In genomic region chr3:46354478-46354877, GRCh38 we compare ENCODE assay signal across 19 cellular contexts. TPM values are rescaled to one million over a fixed set of nuclear protein-coding genes. Genes with fewer than 3 reads are reported as not detected.
A peak's percentile ranks its signal among the peaks of the same experiment; 100 is the strongest.
DNase-seq lines count a peak whose midpoint lies in the region; ATAC-seq lines count a peak whose summit lies in the region.
"Had no signal": no experiment of that assay in that cellular context is flagged by ENCODE, and none has a peak within 500 bp of the region (broad histone marks: within the 10 kb centered on the region; RNA-seq: fewer than 3 reads in every experiment).

No MANE protein-coding gene starts in this region.

- H3K9me3 Mint-ChIP-seq in T-helper 1 cell treated with Interleukin-12 subunit alpha and Interleukin-12 subunit beta and Interleukin-4 antibody, amounts not matched to agents 30 μg/mL and 1 μg/mL, for 36 hours: no peaks in the 10 kb centered on the region
- H3K9me3 Mint-ChIP-seq in IgD-negative memory B cell: no peaks in the 10 kb centered on the region
- no peaks in the 10 kb centered on the region for H3K9me3 Mint-ChIP-seq in activated naive CD8-positive, alpha-beta T cell treated with anti-CD3 and anti-CD28 coated beads for 36 hours
- no peaks in the 10 kb centered on the region for H3K9me3 Mint-ChIP-seq in natural killer cell treated with Interleukin-12 subunit alpha and Interleukin-12 subunit beta and Interleukin-15 and Interleukin-18, amount 100 ng/mL, for 72 hours
- H3K9me3 Mint-ChIP-seq: neural progenitor cell had no signal

- peak overlapping the region; percentile 89 for H3K4me3 Mint-ChIP-seq in T-helper 1 cell treated with Interleukin-12 subunit alpha and Interleukin-12 subunit beta and Interleukin-4 antibody, amounts not matched to agents 30 μg/mL and 1 μg/mL, for 36 hours
- H3K4me3 Mint-ChIP-seq in IgD-negative memory B cell: peak overlapping the region; percentile 64 to 89 (median 80)
- H3K4me3 Mint-ChIP-seq in activated naive CD8-positive, alpha-beta T cell treated with anti-CD3 and anti-CD28 coated beads for 36 hours: no peak overlapping the region
- H3K4me3 Mint-ChIP-seq in natural killer cell treated with Interleukin-12 subunit alpha and Interleukin-12 subunit beta and Interleukin-15 and Interleukin-18, amount 100 ng/mL, for 72 hours: peak overlapping the region; percentile 47
- H3K4me3 Mint-ChIP-seq: neural progenitor cell had no signal

- no peak for DNase-seq in T-helper 1 cell
- DNase-seq in activated naive CD8-positive, alpha-beta T cell treated with anti-CD3 and anti-CD28 coated beads for 36 hours: no peak
- DNase-seq in natural killer cell treated with Interleukin-12 subunit alpha and Interleukin-12 subunit beta and Interleukin-15 and Interleukin-18, amount 100 ng/mL, for 72 hours (ENCODE audit: low spot score): no peak
- DNase-seq: 8988T; activated naive CD4-positive, alpha-beta T cell treated with anti-CD3 and anti-CD28 coated beads, Interleukin-2, amount 50 U/mL, for 16 hours; brain microvascular endothelial cell; MG63; NCI-H1930; psoas muscle; small intestine; WERI-Rb-1 had no signal

- H3K27me3 Mint-ChIP-seq in T-helper 1 cell treated with Interleukin-12 subunit alpha and Interleukin-12 subunit beta and Interleukin-4 antibody, amounts not matched to agents 30 μg/mL and 1 μg/mL, for 36 hours (ENCODE audit: low read depth): peaks cover 33% of the 10 kb centered on the region
- H3K27me3 Mint-ChIP-seq in IgD-negative memory B cell: no peaks in the 10 kb centered on the region
- peaks cover 29% of the 10 kb centered on the region for H3K27me3 Mint-ChIP-seq in activated naive CD8-positive, alpha-beta T cell treated with anti-CD3 and anti-CD28 coated beads for 36 hours
- no peaks in the 10 kb centered on the region for H3K27me3 Mint-ChIP-seq in natural killer cell treated with Interleukin-12 subunit alpha and Interleukin-12 subunit beta and Interleukin-15 and Interleukin-18, amount 100 ng/mL, for 72 hours

- H3K4me1 Mint-ChIP-seq in T-helper 1 cell treated with Interleukin-12 subunit alpha and Interleukin-12 subunit beta and Interleukin-4 antibody, amounts not matched to agents 30 μg/mL and 1 μg/mL, for 36 hours (ENCODE audit: low read depth): peaks cover 78% of the 10 kb centered on the region
- H3K4me1 Mint-ChIP-seq in IgD-negative memory B cell: peaks cover 53 to 57% (median 54%) of the 10 kb centered on the region in 3 donors
- H3K4me1 Mint-ChIP-seq in activated naive CD8-positive, alpha-beta T cell treated with anti-CD3 and anti-CD28 coated beads for 36 hours: peaks cover 39% of the 10 kb centered on the region
- H3K4me1 Mint-ChIP-seq in natural killer cell treated with Interleukin-12 subunit alpha and Interleukin-12 subunit beta and Interleukin-15 and Interleukin-18, amount 100 ng/mL, for 72 hours (ENCODE audit: low read depth in 2 of 2): peaks cover 66 to 82% of the 10 kb centered on the region in 2 donors

- H3K36me3 Mint-ChIP-seq in T-helper 1 cell treated with Interleukin-12 subunit alpha and Interleukin-12 subunit beta and Interleukin-4 antibody, amounts not matched to agents 30 μg/mL and 1 μg/mL, for 36 hours (ENCODE audit: low read depth): peaks cover 43% of the 10 kb centered on the region
- no peaks in the 10 kb centered on the region for H3K36me3 Mint-ChIP-seq in IgD-negative memory B cell
- no peaks in the 10 kb centered on the region for H3K36me3 Mint-ChIP-seq in activated naive CD8-positive, alpha-beta T cell treated with anti-CD3 and anti-CD28 coated beads for 36 hours
- H3K36me3 Mint-ChIP-seq in natural killer cell treated with Interleukin-12 subunit alpha and Interleukin-12 subunit beta and Interleukin-15 and Interleukin-18, amount 100 ng/mL, for 72 hours: no peaks in the 10 kb centered on the region
- H3K36me3 Mint-ChIP-seq: neural progenitor cell had no signal

- peak overlapping the region; percentile 85 for H3K27ac Mint-ChIP-seq in T-helper 1 cell treated with Interleukin-12 subunit alpha and Interleukin-12 subunit beta and Interleukin-4 antibody, amounts not matched to agents 30 μg/mL and 1 μg/mL, for 36 hours
- H3K27ac Mint-ChIP-seq in IgD-negative memory B cell: no peak overlapping the region
- peak overlapping the region; percentile 68 for H3K27ac Mint-ChIP-seq in activated naive CD8-positive, alpha-beta T cell treated with anti-CD3 and anti-CD28 coated beads for 36 hours
- peak overlapping the region in 1 of 2 donors; percentile 41 for H3K27ac Mint-ChIP-seq in natural killer cell treated with Interleukin-12 subunit alpha and Interleukin-12 subunit beta and Interleukin-15 and Interleukin-18, amount 100 ng/mL, for 72 hours
- H3K27ac Mint-ChIP-seq: neural progenitor cell had no signal

- ATAC-seq in natural killer cell treated with Interleukin-12 subunit alpha and Interleukin-12 subunit beta and Interleukin-15 and Interleukin-18, amount 100 ng/mL, for 72 hours: no peak
- ATAC-seq in HG03196 (IDR thresholded peaks at IDR 0.05; ENCODE audit: unreplicated experiment) (no peak), GM19452 (IDR thresholded peaks at IDR 0.05; ENCODE audit: unreplicated experiment) (no peak), GM21576 (IDR thresholded peaks at IDR 0.05; ENCODE audit: unreplicated experiment) (no peak)
- ATAC-seq: foreskin keratinocyte, psoas muscle had no signal

RNA-seq across cellular contexts. Expression of gene CCR2, which starts 0.6 kb away (rescaled TPM):
- polyA plus RNA-seq in IgD-negative memory B cell: 10.9 TPM
- total RNA-seq in activated naive CD8-positive, alpha-beta T cell treated with anti-CD3 and anti-CD28 coated beads for 36 hours: under 1 TPM in 1 of 2 experiments, not detected in 1; 0.16 TPM
- total RNA-seq in natural killer cell treated with Interleukin-12 subunit alpha and Interleukin-12 subunit beta and Interleukin-15 and Interleukin-18, amount 100 ng/mL, for 72 hours: 1 to 10 TPM in 1 of 2 donors, under 1 TPM in 1; 0.48 to 2.5 TPM
- total RNA-seq: foreskin keratinocyte, kidney epithelial cell had no signal
- polyA plus RNA-seq: foreskin keratinocyte had no signal

RNA-seq across cellular contexts. Expression of gene CCR5, which starts 16.3 kb away (rescaled TPM):
- polyA plus RNA-seq in IgD-negative memory B cell: not detected
- total RNA-seq in activated naive CD8-positive, alpha-beta T cell treated with anti-CD3 and anti-CD28 coated beads for 36 hours: under 1 TPM; 0.08 to 0.21 TPM
- total RNA-seq in natural killer cell treated with Interleukin-12 subunit alpha and Interleukin-12 subunit beta and Interleukin-15 and Interleukin-18, amount 100 ng/mL, for 72 hours: 10 to 100 TPM; 28.3 to 46.2 TPM
- total RNA-seq: foreskin keratinocyte, kidney epithelial cell had no signal
- polyA plus RNA-seq: foreskin keratinocyte had no signal

RNA-seq across cellular contexts. Expression of gene CCRL2, which starts 52.6 kb away (rescaled TPM):
- 1.3 TPM for polyA plus RNA-seq in IgD-negative memory B cell
- total RNA-seq in activated naive CD8-positive, alpha-beta T cell treated with anti-CD3 and anti-CD28 coated beads for 36 hours: 1 to 10 TPM; 3.1 to 3.4 TPM
- 1 to 10 TPM; 4.0 to 6.2 TPM for total RNA-seq in natural killer cell treated with Interleukin-12 subunit alpha and Interleukin-12 subunit beta and Interleukin-15 and Interleukin-18, amount 100 ng/mL, for 72 hours
- total RNA-seq: foreskin keratinocyte had no signal
- polyA plus RNA-seq: foreskin keratinocyte had no signal

Comparison
In these comparisons a context has a peak if more than half of its experiments do, and no peak if none do; other contexts are left out.
1. H3K27ac Mint-ChIP-seq: peak in T-helper 1 cell treated with Interleukin-12 subunit alpha and Interleukin-12 subunit beta and Interleukin-4 antibody, amounts not matched to agents 30 μg/mL and 1 μg/mL, for 36 hours (single experiment) and activated naive CD8-positive, alpha-beta T cell treated with anti-CD3 and anti-CD28 coated beads for 36 hours (single experiment); none in IgD-negative memory B cell (0 of 3).
2. RNA of gene CCR5, which starts 16.3 kb away (total RNA-seq): 28.3 to 46.2 TPM in natural killer cell treated with Interleukin-12 subunit alpha and Interleukin-12 subunit beta and Interleukin-15 and Interleukin-18, amount 100 ng/mL, for 72 hours; 0.08 to 0.21 TPM in activated naive CD8-positive, alpha-beta T cell treated with anti-CD3 and anti-CD28 coated beads for 36 hours; every median in the first group is over 10 times any median in the second.